16 cellular contexts compared by ENCODE assay signal in the genomic region with DNA sequence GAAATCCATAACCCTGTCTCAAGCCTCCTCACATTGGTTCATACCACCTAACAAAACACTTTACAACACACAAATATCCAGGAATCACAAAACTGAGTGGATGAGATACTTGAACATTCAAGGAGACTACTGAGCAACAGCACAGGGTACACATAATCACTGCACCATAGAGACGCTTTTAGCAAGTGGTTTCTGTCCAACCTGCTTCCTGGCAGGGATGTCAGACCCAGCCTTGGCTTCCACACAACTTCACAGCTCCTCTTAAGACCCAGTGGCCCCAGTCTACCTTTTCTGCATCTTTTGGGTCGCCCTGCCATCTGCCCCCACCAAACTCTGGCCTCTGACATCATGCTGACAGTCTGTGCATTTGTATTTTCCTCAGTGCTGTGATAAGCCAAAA. TPM values are rescaled to one million over a fixed set of nuclear protein-coding genes. Genes with fewer than 3 reads are reported as not detected.
DNase-seq lines count a peak whose midpoint lies in the region; ATAC-seq and TF ChIP-seq lines count a peak whose summit lies in the region.
"Had no signal": no experiment of that assay in that cellular context is flagged by ENCODE, and none has a peak within 500 bp of the region (broad histone marks: within the 10 kb centered on the region; RNA-seq: fewer than 3 reads in every experiment).

No MANE protein-coding gene starts in this region.

- TF ChIP-seq CTCF in activated B cell treated with CpG ODN at 0.5 μM for 24 hours (IDR thresholded peaks at IDR 0.05) (no peak), smooth muscle cell (IDR thresholded peaks at IDR 0.05; ENCODE audit: borderline replicate concordance, insufficient read depth, poor library complexity, severe bottlenecking) (no peak)

- POLR2A ChIA-PET in activated B cell treated with CpG ODN at 0.5 μM for 24 hours (lab: Charles Lee): interaction anchor here (0.6 kb wide), 1 partner anchor 113 kb away, joined by 3 read pairs; no protein-coding TSS in a partner anchor

- peak overlapping the region; percentile 41 for H3K27ac Mint-ChIP-seq in activated naive CD4-positive, alpha-beta T cell treated with anti-CD3 and anti-CD28 coated beads for 36 hours
- no peak overlapping the region for H3K27ac Mint-ChIP-seq in activated naive CD4-positive, alpha-beta T cell treated with anti-CD3 and anti-CD28 coated beads, Interleukin-2, amount 10 ng/mL, durations not matched to agents 7 days and 5 days
- peak overlapping the region; percentile 57 for H3K27ac Mint-ChIP-seq in activated B cell treated with CpG ODN at 0.5 μM for 24 hours
- H3K27ac Mint-ChIP-seq in stimulated activated memory B cell treated with anti-CD40 and anti-IgM and Interleukin-4, amounts not matched to agents 10 μg/mL and 1 μg/mL and 100 μg/mL, for 72 hours: peak overlapping the region; percentile 31

- no peaks in the 10 kb centered on the region for H3K36me3 ChIP-seq in smooth muscle cell (ENCODE audit: low read depth)

- H3K4me1 ChIP-seq in right cardiac atrium (ENCODE audit: control insufficient read depth, insufficient read depth, low read length) (peaks cover 5% of the 10 kb centered on the region), smooth muscle cell (ENCODE audit: low read depth) (no peaks in the 10 kb centered on the region)

- no peaks in the 10 kb centered on the region for H4K20me1 ChIP-seq in smooth muscle cell (ENCODE audit: low read depth)

- H3K27me3 Mint-ChIP-seq in activated naive CD4-positive, alpha-beta T cell treated with anti-CD3 and anti-CD28 coated beads for 36 hours (ENCODE audit: low read depth): no peaks in the 10 kb centered on the region
- H3K27me3 Mint-ChIP-seq in activated naive CD4-positive, alpha-beta T cell treated with anti-CD3 and anti-CD28 coated beads, Interleukin-2, amount 10 ng/mL, durations not matched to agents 7 days and 5 days: no peaks in the 10 kb centered on the region
- no peaks in the 10 kb centered on the region for H3K27me3 Mint-ChIP-seq in activated B cell treated with CpG ODN at 0.5 μM for 24 hours
- no peaks in the 10 kb centered on the region for H3K27me3 Mint-ChIP-seq in stimulated activated memory B cell treated with anti-CD40 and anti-IgM and Interleukin-4, amounts not matched to agents 10 μg/mL and 1 μg/mL and 100 μg/mL, for 72 hours

- H3K9ac ChIP-seq in smooth muscle cell (ENCODE audit: low read depth): no peak overlapping the region

- H2AFZ ChIP-seq in smooth muscle cell (ENCODE audit: low read depth): no peak overlapping the region

- H3K4me2 ChIP-seq in smooth muscle cell: no peak overlapping the region

- intact Hi-C loops in activated naive CD4-positive, alpha-beta T cell treated with anti-CD3 and anti-CD28 coated beads for 36 hours (cut with micrococcal nuclease): no loop called here
- intact Hi-C loops in activated B cell treated with CpG ODN at 0.5 μM for 24 hours (cut with micrococcal nuclease): no loop called here
- intact Hi-C loops in right cardiac atrium (cut with DNase I): loop anchor here in 1 of 4 donors (5.0 kb wide), 1 partner anchor 149 kb away; no protein-coding TSS in a partner anchor

- H3K79me2 ChIP-seq in smooth muscle cell (ENCODE audit: low read depth): no peaks in the 10 kb centered on the region

- H3K4me3 Mint-ChIP-seq in activated naive CD4-positive, alpha-beta T cell treated with anti-CD3 and anti-CD28 coated beads for 36 hours: no peak overlapping the region
- no peak overlapping the region for H3K4me3 Mint-ChIP-seq in activated naive CD4-positive, alpha-beta T cell treated with anti-CD3 and anti-CD28 coated beads, Interleukin-2, amount 10 ng/mL, durations not matched to agents 7 days and 5 days
- H3K4me3 Mint-ChIP-seq in activated B cell treated with CpG ODN at 0.5 μM for 24 hours: no peak overlapping the region
- no peak overlapping the region for H3K4me3 Mint-ChIP-seq in stimulated activated memory B cell treated with anti-CD40 and anti-IgM and Interleukin-4, amounts not matched to agents 10 μg/mL and 1 μg/mL and 100 μg/mL, for 72 hours

- H3K36me3 Mint-ChIP-seq in activated naive CD4-positive, alpha-beta T cell treated with anti-CD3 and anti-CD28 coated beads for 36 hours (ENCODE audit: low read depth): peaks cover 14% of the 10 kb centered on the region
- peaks cover 51% of the 10 kb centered on the region for H3K36me3 Mint-ChIP-seq in activated naive CD4-positive, alpha-beta T cell treated with anti-CD3 and anti-CD28 coated beads, Interleukin-2, amount 10 ng/mL, durations not matched to agents 7 days and 5 days
- peaks cover 60% of the 10 kb centered on the region for H3K36me3 Mint-ChIP-seq in activated B cell treated with CpG ODN at 0.5 μM for 24 hours (ENCODE audit: low read depth)
- peaks cover 37% of the 10 kb centered on the region for H3K36me3 Mint-ChIP-seq in stimulated activated memory B cell treated with anti-CD40 and anti-IgM and Interleukin-4, amounts not matched to agents 10 μg/mL and 1 μg/mL and 100 μg/mL, for 72 hours

- ATAC-seq in activated B cell treated with CpG ODN at 0.5 μM for 24 hours (ENCODE audit: low read depth): no peak
- peak; percentile 15 to 25 for ATAC-seq in right cardiac atrium
- ATAC-seq in stimulated activated memory B cell treated with anti-CD40 and anti-IgM and Interleukin-4, amounts not matched to agents 10 μg/mL and 1 μg/mL and 100 μg/mL, for 72 hours: no peak
- ATAC-seq in HG02571 (IDR thresholded peaks at IDR 0.05; ENCODE audit: unreplicated experiment): no peak
- ATAC-seq: left lung had no signal

- H3K9me3 Mint-ChIP-seq in activated naive CD4-positive, alpha-beta T cell treated with anti-CD3 and anti-CD28 coated beads for 36 hours: no peaks in the 10 kb centered on the region
- H3K9me3 Mint-ChIP-seq in activated naive CD4-positive, alpha-beta T cell treated with anti-CD3 and anti-CD28 coated beads, Interleukin-2, amount 10 ng/mL, durations not matched to agents 7 days and 5 days: no peaks in the 10 kb centered on the region
- H3K9me3 Mint-ChIP-seq in activated B cell treated with CpG ODN at 0.5 μM for 24 hours: no peaks in the 10 kb centered on the region
- no peaks in the 10 kb centered on the region for H3K9me3 Mint-ChIP-seq in stimulated activated memory B cell treated with anti-CD40 and anti-IgM and Interleukin-4, amounts not matched to agents 10 μg/mL and 1 μg/mL and 100 μg/mL, for 72 hours

- H3K27ac ChIP-seq in right cardiac atrium (ENCODE audit: low read length): peak overlapping the region; percentile 36
- no peak overlapping the region for H3K27ac ChIP-seq in smooth muscle cell (ENCODE audit: low read depth)
- H3K27ac ChIP-seq: esophagus squamous epithelium, left lung had no signal

- WGBS in right cardiac atrium: 56% methylated on average over 2 of the region's 2 CpGs
- 92% methylated on average over 2 of the region's 2 CpGs for WGBS in smooth muscle cell (ENCODE audit: low lambda C conversion rate)

- H3K9me3 ChIP-seq in right cardiac atrium (ENCODE audit: control insufficient read depth, low read length) (no peaks in the 10 kb centered on the region), smooth muscle cell (replicated peaks; ENCODE audit: low read depth) (no peaks in the 10 kb centered on the region)
- H3K9me3 ChIP-seq: esophagus squamous epithelium, left lung had no signal

- no peak for DNase-seq in activated naive CD4-positive, alpha-beta T cell treated with anti-CD3 and anti-CD28 coated beads for 36 hours
- no peak for DNase-seq in activated naive CD4-positive, alpha-beta T cell treated with anti-CD3 and anti-CD28 coated beads, Interleukin-2, amount 10 ng/mL, durations not matched to agents 7 days and 5 days
- DNase-seq in activated B cell treated with CpG ODN at 0.5 μM for 24 hours (no peak), right cardiac atrium (no peak), smooth muscle cell (lab: John Stamatoyannopoulos, UW; ENCODE audit: unreplicated experiment) (no peak), cortex of kidney (lab: John Stamatoyannopoulos, UW) (no peak)
- DNase-seq: aorta; DND-41; effector CD4-positive, alpha-beta T cell; esophagus squamous epithelium; left lung; NCI-H1092 treated with DMSO at 0.1 percent for 48 hours; NCI-H2081 treated with DMSO at 0.1 percent for 48 hours; RPMI8226 had no signal

- H3K4me3 ChIP-seq in right cardiac atrium (ENCODE audit: low read length) (no peak overlapping the region), smooth muscle cell (no peak overlapping the region)
- H3K4me3 ChIP-seq: esophagus squamous epithelium, left lung had no signal

- H3K4me1 Mint-ChIP-seq in activated naive CD4-positive, alpha-beta T cell treated with anti-CD3 and anti-CD28 coated beads for 36 hours (ENCODE audit: low read depth): peaks cover 62% of the 10 kb centered on the region
- H3K4me1 Mint-ChIP-seq in activated naive CD4-positive, alpha-beta T cell treated with anti-CD3 and anti-CD28 coated beads, Interleukin-2, amount 10 ng/mL, durations not matched to agents 7 days and 5 days: peaks cover 32% of the 10 kb centered on the region
- peaks cover 18% of the 10 kb centered on the region for H3K4me1 Mint-ChIP-seq in activated B cell treated with CpG ODN at 0.5 μM for 24 hours
- peaks cover 31% of the 10 kb centered on the region for H3K4me1 Mint-ChIP-seq in stimulated activated memory B cell treated with anti-CD40 and anti-IgM and Interleukin-4, amounts not matched to agents 10 μg/mL and 1 μg/mL and 100 μg/mL, for 72 hours

- no peaks in the 10 kb centered on the region for H3F3A ChIP-seq in smooth muscle cell (ENCODE audit: low read depth)

- CTCF ChIA-PET in activated naive CD4-positive, alpha-beta T cell treated with anti-CD3 and anti-CD28 coated beads for 36 hours (lab: Charles Lee): interaction anchor here (0.9 to 3.4 kb wide), 4 partner anchors 11 to 151 kb away, joined by 3 to 15 read pairs (median 4); no protein-coding TSS in a partner anchor
- CTCF ChIA-PET in activated naive CD4-positive, alpha-beta T cell treated with anti-CD3 and anti-CD28 coated beads, Interleukin-2, amount 10 ng/mL, durations not matched to agents 7 days and 5 days (lab: Charles Lee): interaction anchor here (0.6 to 1.0 kb wide), 2 partner anchors 11 to 251 kb away, joined by 3 to 4 read pairs; no protein-coding TSS in a partner anchor
- CTCF ChIA-PET in activated B cell treated with CpG ODN at 0.5 μM for 24 hours (lab: Charles Lee): interaction anchor here (2.1 kb wide), 1 partner anchor 11 kb away, joined by 5 read pairs; no protein-coding TSS in a partner anchor

- H3K27me3 ChIP-seq in right cardiac atrium (ENCODE audit: control insufficient read depth, insufficient read depth) (no peaks in the 10 kb centered on the region), smooth muscle cell (ENCODE audit: low read depth) (no peaks in the 10 kb centered on the region)
- H3K27me3 ChIP-seq: esophagus squamous epithelium, left lung had no signal

RNA-seq across cellular contexts. Expression of a gene that starts 5.9 kb away (rescaled TPM):
- 10 to 100 TPM; 24.8 to 27.3 TPM for total RNA-seq in activated naive CD4-positive, alpha-beta T cell treated with anti-CD3 and anti-CD28 coated beads for 36 hours
- total RNA-seq in activated B cell treated with CpG ODN at 0.5 μM for 24 hours: 4.1 and 5.1 TPM in 2 replicates
- total RNA-seq in right cardiac atrium: 100 to 1,000 TPM in 3 of 4 donors, 10 to 100 TPM in 1; 93.5 to 148 (median 113) TPM
- polyA plus RNA-seq in right cardiac atrium: 98.5 TPM
- total RNA-seq in smooth muscle cell: 2.4 and 6.2 TPM in 2 replicates
- polyA plus RNA-seq in smooth muscle cell: 2.4 and 2.9 TPM in 2 replicates

RNA-seq across cellular contexts. Expression of a gene that starts 35.7 kb away (rescaled TPM):
- 10 to 100 TPM; 14.1 to 14.6 TPM for total RNA-seq in activated naive CD4-positive, alpha-beta T cell treated with anti-CD3 and anti-CD28 coated beads for 36 hours
- total RNA-seq in activated B cell treated with CpG ODN at 0.5 μM for 24 hours: 3.5 and 5.2 TPM in 2 replicates
- 10 to 100 TPM in 1 of 4 donors, 1 to 10 TPM in 3; 5.4 to 11.0 (median 7.4) TPM for total RNA-seq in right cardiac atrium
- polyA plus RNA-seq in right cardiac atrium: 5.0 TPM
- 2.8 and 3.6 TPM in 2 replicates for total RNA-seq in smooth muscle cell
- polyA plus RNA-seq in smooth muscle cell: 6.7 and 6.8 TPM in 2 replicates

RNA-seq across cellular contexts. Expression of a gene that starts 39.2 kb away (rescaled TPM):
- 10 to 100 TPM; 35.5 to 37.5 TPM for total RNA-seq in activated naive CD4-positive, alpha-beta T cell treated with anti-CD3 and anti-CD28 coated beads for 36 hours
- 41.7 and 45.3 TPM in 2 replicates for total RNA-seq in activated B cell treated with CpG ODN at 0.5 μM for 24 hours
- total RNA-seq in right cardiac atrium: 10 to 100 TPM; 31.4 to 37.8 (median 34.8) TPM
- 25.5 TPM for polyA plus RNA-seq in right cardiac atrium
- total RNA-seq in smooth muscle cell: 12.7 and 17.6 TPM in 2 replicates
- polyA plus RNA-seq in smooth muscle cell: 23.0 and 34.7 TPM in 2 replicates

Comparison
In these comparisons a context has a peak if more than half of its experiments do, and no peak if none do; other contexts are left out.
1. ATAC-seq: peak in right cardiac atrium (2 of 2); none in activated B cell treated with CpG ODN at 0.5 μM for 24 hours (single experiment), stimulated activated memory B cell treated with anti-CD40 and anti-IgM and Interleukin-4, amounts not matched to agents 10 μg/mL and 1 μg/mL and 100 μg/mL, for 72 hours (single experiment) and HG02571 (single experiment).